In the genomic region with DNA sequence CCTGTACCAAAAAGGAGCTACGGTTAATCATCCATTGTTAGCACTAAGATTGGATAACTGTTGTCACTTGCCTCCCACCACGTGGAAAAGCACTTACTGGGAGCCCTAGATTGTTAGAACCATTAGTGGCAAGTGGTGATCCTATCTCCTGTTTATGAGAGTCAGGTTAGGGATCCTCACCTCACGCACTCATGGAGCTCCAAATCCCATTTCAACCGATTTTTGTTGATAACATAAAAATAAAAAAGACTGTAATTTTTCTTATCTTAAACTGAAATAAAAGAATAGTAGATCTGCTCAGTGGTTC, we compare ENCODE assay signal across 9 cellular contexts. TPM values are rescaled to one million over a fixed set of nuclear protein-coding genes. Genes with fewer than 3 reads are reported as not detected.
DNase-seq lines count a peak whose midpoint lies in the region; ATAC-seq, FAIRE-seq and TF ChIP-seq lines count a peak whose summit lies in the region.
"Had no signal": no experiment of that assay in that cellular context is flagged by ENCODE, and none has a peak within 500 bp of the region (broad histone marks: within the 10 kb centered on the region; RNA-seq: fewer than 3 reads in every experiment).

No MANE protein-coding gene starts in this region.

- H3K79me2 ChIP-seq in hepatocyte, result peaks cover 57% of the 10 kb centered on the region

- no peak for TF ChIP-seq POLR2A in GM12891 (IDR thresholded peaks at IDR 0.05; ENCODE audit: low read depth, low read length)

- H4K20me1 ChIP-seq in hepatocyte (ENCODE audit: insufficient read depth, poor library complexity, severe bottlenecking), result no peaks in the 10 kb centered on the region

- H3K4me1 ChIP-seq in hepatocyte (ENCODE audit: insufficient read depth), result peaks cover 21% of the 10 kb centered on the region

- H3K27ac Mint-ChIP-seq in stimulated activated memory B cell treated with anti-CD40 and anti-IgM and Interleukin-4, amounts not matched to agents 10 μg/mL and 1 μg/mL and 100 μg/mL, for 72 hours, result peak overlapping the region; percentile 99

- no peaks in the 10 kb centered on the region for H3K36me3 ChIP-seq in hepatocyte (replicated peaks; ENCODE audit: insufficient read depth, low read depth)

- H3K4me3 ChIP-seq in WI38 (ENCODE audit: low read depth, low read length) (peak overlapping the region; percentile 98), hepatocyte (peak overlapping the region; percentile 94)

- peak overlapping the region; percentile 100 for H2AFZ ChIP-seq in hepatocyte

- H3K36me3 Mint-ChIP-seq in stimulated activated memory B cell treated with anti-CD40 and anti-IgM and Interleukin-4, amounts not matched to agents 10 μg/mL and 1 μg/mL and 100 μg/mL, for 72 hours, result peaks cover 2% of the 10 kb centered on the region

- peak overlapping the region; percentile 94 for H3K4me3 Mint-ChIP-seq in stimulated activated memory B cell treated with anti-CD40 and anti-IgM and Interleukin-4, amounts not matched to agents 10 μg/mL and 1 μg/mL and 100 μg/mL, for 72 hours

- no peaks in the 10 kb centered on the region for H3K27me3 Mint-ChIP-seq in stimulated activated memory B cell treated with anti-CD40 and anti-IgM and Interleukin-4, amounts not matched to agents 10 μg/mL and 1 μg/mL and 100 μg/mL, for 72 hours

- TF ChIP-seq CTCF in WI38 (IDR thresholded peaks at IDR 0.05; ENCODE audit: low read depth, low read length) (no peak), hepatocyte (IDR thresholded peaks at IDR 0.05; ENCODE audit: poor library complexity) (no peak)

- 6% methylated on average over 4 of the region's 4 CpGs for WGBS in hepatocyte (ENCODE audit: low lambda C conversion rate, missing lambda C conversion rate)

- H3K9me3 Mint-ChIP-seq in stimulated activated memory B cell treated with anti-CD40 and anti-IgM and Interleukin-4, amounts not matched to agents 10 μg/mL and 1 μg/mL and 100 μg/mL, for 72 hours, result no peaks in the 10 kb centered on the region

- DNase-seq in NCI-H1417 (lab: John Stamatoyannopoulos, UW) (peak in 2 of 3 experiments; percentile 1 to 54), NCI-H1417 treated with DMSO at 0.1 percent for 48 hours (lab: John Stamatoyannopoulos, UW) (no peak), hepatocyte (ENCODE audit: low spot score) (peak; percentile 15), GM12891 (ENCODE audit: insufficient read length, low spot score) (no peak), OCI-M2 (lab: John Stamatoyannopoulos, UW; ENCODE audit: unreplicated experiment) (no peak)
- DNase-seq: stimulated activated CD4-positive, alpha-beta T cell treated with anti-CD3 and anti-CD28 coated beads, Interleukin-4, amount 100 ng/mL, for 24 hours had no signal

- H3K27ac ChIP-seq in hepatocyte, result peak overlapping the region; percentile 100

- no peaks in the 10 kb centered on the region for H3K27me3 ChIP-seq in hepatocyte

- H3K9me2 ChIP-seq in hepatocyte (replicated peaks; ENCODE audit: insufficient read depth), result no peaks in the 10 kb centered on the region

- no peak for ATAC-seq in stimulated activated memory B cell treated with anti-CD40 and anti-IgM and Interleukin-4, amounts not matched to agents 10 μg/mL and 1 μg/mL and 100 μg/mL, for 72 hours
- no peak for ATAC-seq in HG03280 (IDR thresholded peaks at IDR 0.05; ENCODE audit: unreplicated experiment)

- FAIRE-seq in GM12891 (lab: Jason Lieb, UNC), result no peak

- H3K9me3 ChIP-seq in hepatocyte (ENCODE audit: low read depth), result no peaks in the 10 kb centered on the region

- peaks cover 27% of the 10 kb centered on the region for H3K4me1 Mint-ChIP-seq in stimulated activated memory B cell treated with anti-CD40 and anti-IgM and Interleukin-4, amounts not matched to agents 10 μg/mL and 1 μg/mL and 100 μg/mL, for 72 hours

- H3K4me2 ChIP-seq in hepatocyte, result peak overlapping the region; percentile 80

TF ChIP-seq in GM12891, 5 proteins besides CTCF, POLR2A, EP300 and RAD21:
- TF ChIP-seq TAF1 (IDR thresholded peaks at IDR 0.05; ENCODE audit: low read depth, low read length), result no peak
- TF ChIP-seq PAX5 (IDR thresholded peaks at IDR 0.05; ENCODE audit: insufficient read depth, low read length, severe bottlenecking), result no peak
- TF ChIP-seq POU2F2 (IDR thresholded peaks at IDR 0.05; ENCODE audit: low read depth, low read length), result no peak
- TF ChIP-seq POLR2AphosphoS5 (IDR thresholded peaks at IDR 0.05; ENCODE audit: low read depth, low read length), result no peak
- TF ChIP-seq SPI1 (IDR thresholded peaks at IDR 0.05; ENCODE audit: low read depth, low read length), result no peak

RNA-seq across cellular contexts. Expression of gene ZNF770, which starts 1.0 kb away (rescaled TPM):
- 31.2 and 34.8 TPM in 2 replicates for total RNA-seq in hepatocyte
- polyA plus RNA-seq in hepatocyte, result 32.6 and 32.8 TPM in 2 replicates
- 7.4 TPM for polyA plus RNA-seq in GM12891 (2012; ENCODE audit: low read depth, missing spikeins)

RNA-seq across cellular contexts. Expression of gene AQR, which starts 17.6 kb away (rescaled TPM):
- 31.0 and 39.8 TPM in 2 replicates for total RNA-seq in hepatocyte
- polyA plus RNA-seq in hepatocyte, result 11.5 and 15.3 TPM in 2 replicates
- 11.7 TPM for polyA plus RNA-seq in GM12891 (2012; ENCODE audit: low read depth, missing spikeins)

Comparison
In these comparisons a context has a peak if more than half of its experiments do, and no peak if none do; other contexts are left out.
1. DNase-seq: peak in NCI-H1417 (2 of 3) and hepatocyte (single experiment); none in NCI-H1417 treated with DMSO at 0.1 percent for 48 hours (single experiment), GM12891 (single experiment) and OCI-M2 (single experiment).